Comparison of ENCODE assay signal across 1 cellular context in the genomic region with DNA sequence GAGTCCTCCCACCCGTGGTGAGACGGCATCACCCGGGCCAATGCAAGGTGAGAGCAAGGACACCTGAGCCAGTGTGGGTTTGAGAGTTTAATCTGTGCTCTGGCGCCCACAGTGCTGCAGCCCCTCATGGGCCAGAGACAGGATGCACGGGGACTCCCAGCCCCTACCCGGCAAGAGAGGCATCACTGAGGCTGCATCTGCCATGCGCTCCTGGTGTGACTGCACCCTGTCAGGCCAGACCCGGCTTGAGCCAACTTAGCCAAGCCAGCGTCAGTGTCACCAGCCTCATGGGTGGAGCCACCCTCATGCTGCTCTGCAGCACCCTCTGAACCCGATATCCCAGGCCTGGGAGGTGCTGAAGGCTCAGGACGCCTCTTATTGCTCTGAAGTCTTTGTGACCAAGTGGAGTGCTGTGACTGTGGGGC.
A peak's percentile ranks its signal among the peaks of the same experiment; 100 is the strongest.
TF ChIP-seq lines count a peak whose summit lies in the region.

No MANE protein-coding gene starts in this region.

TF ChIP-seq in HepG2, 621 proteins besides CTCF, POLR2A, EP300 and RAD21 (continues in another document):
- TF ChIP-seq, protein P1, sequence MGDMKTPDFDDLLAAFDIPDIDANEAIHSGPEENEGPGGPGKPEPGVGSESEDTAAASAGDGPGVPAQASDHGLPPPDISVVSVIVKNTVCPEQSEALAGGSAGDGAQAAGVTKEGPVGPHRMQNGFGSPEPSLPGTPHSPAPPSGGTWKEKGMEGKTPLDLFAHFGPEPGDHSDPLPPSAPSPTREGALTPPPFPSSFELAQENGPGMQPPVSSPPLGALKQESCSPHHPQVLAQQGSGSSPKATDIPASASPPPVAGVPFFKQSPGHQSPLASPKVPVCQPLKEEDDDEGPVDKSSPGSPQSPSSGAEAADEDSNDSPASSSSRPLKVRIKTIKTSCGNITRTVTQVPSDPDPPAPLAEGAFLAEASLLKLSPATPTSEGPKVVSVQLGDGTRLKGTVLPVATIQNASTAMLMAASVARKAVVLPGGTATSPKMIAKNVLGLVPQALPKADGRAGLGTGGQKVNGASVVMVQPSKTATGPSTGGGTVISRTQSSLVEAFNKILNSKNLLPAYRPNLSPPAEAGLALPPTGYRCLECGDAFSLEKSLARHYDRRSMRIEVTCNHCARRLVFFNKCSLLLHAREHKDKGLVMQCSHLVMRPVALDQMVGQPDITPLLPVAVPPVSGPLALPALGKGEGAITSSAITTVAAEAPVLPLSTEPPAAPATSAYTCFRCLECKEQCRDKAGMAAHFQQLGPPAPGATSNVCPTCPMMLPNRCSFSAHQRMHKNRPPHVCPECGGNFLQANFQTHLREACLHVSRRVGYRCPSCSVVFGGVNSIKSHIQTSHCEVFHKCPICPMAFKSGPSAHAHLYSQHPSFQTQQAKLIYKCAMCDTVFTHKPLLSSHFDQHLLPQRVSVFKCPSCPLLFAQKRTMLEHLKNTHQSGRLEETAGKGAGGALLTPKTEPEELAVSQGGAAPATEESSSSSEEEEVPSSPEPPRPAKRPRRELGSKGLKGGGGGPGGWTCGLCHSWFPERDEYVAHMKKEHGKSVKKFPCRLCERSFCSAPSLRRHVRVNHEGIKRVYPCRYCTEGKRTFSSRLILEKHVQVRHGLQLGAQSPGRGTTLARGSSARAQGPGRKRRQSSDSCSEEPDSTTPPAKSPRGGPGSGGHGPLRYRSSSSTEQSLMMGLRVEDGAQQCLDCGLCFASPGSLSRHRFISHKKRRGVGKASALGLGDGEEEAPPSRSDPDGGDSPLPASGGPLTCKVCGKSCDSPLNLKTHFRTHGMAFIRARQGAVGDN (CRISPR knock-in tag; IDR thresholded peaks at IDR 0.05): 0 out of 2 replicates have a peak, but pooled peaks have one; percentile 3
- TF ChIP-seq, protein P2, sequence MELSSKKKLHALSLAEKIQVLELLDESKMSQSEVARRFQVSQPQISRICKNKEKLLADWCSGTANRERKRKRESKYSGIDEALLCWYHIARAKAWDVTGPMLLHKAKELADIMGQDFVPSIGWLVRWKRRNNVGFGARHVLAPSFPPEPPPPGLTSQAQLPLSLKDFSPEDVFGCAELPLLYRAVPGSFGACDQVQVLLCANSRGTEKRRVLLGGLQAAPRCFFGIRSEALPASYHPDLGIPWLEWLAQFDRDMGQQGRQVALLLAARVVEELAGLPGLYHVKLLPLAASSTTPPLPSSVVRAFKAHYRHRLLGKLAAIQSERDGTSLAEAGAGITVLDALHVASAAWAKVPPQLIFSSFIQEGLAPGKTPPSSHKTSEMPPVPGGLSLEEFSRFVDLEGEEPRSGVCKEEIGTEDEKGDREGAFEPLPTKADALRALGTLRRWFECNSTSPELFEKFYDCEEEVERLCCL (CRISPR knock-in tag; IDR thresholded peaks at IDR 0.05; ENCODE audit: borderline replicate concordance): no peak
- no peak for TF ChIP-seq BHLHE40 (IDR thresholded peaks at IDR 0.05; ENCODE audit: low read length)
- TF ChIP-seq, protein P3, sequence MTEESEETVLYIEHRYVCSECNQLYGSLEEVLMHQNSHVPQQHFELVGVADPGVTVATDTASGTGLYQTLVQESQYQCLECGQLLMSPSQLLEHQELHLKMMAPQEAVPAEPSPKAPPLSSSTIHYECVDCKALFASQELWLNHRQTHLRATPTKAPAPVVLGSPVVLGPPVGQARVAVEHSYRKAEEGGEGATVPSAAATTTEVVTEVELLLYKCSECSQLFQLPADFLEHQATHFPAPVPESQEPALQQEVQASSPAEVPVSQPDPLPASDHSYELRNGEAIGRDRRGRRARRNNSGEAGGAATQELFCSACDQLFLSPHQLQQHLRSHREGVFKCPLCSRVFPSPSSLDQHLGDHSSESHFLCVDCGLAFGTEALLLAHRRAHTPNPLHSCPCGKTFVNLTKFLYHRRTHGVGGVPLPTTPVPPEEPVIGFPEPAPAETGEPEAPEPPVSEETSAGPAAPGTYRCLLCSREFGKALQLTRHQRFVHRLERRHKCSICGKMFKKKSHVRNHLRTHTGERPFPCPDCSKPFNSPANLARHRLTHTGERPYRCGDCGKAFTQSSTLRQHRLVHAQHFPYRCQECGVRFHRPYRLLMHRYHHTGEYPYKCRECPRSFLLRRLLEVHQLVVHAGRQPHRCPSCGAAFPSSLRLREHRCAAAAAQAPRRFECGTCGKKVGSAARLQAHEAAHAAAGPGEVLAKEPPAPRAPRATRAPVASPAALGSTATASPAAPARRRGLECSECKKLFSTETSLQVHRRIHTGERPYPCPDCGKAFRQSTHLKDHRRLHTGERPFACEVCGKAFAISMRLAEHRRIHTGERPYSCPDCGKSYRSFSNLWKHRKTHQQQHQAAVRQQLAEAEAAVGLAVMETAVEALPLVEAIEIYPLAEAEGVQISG (CRISPR knock-in tag; IDR thresholded peaks at IDR 0.05): no peak
- TF ChIP-seq, protein P4, sequence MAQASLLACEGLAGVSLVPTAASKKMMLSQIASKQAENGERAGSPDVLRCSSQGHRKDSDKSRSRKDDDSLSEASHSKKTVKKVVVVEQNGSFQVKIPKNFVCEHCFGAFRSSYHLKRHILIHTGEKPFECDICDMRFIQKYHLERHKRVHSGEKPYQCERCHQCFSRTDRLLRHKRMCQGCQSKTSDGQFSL (CRISPR knock-in tag; IDR thresholded peaks at IDR 0.05): no peak
- TF ChIP-seq ZNF124 (CRISPR knock-in tag; IDR thresholded peaks at IDR 0.05): no peak
- no peak for TF ChIP-seq RBM39 (IDR thresholded peaks at IDR 0.05; ENCODE audit: low read depth, low read length, poor library complexity, severe bottlenecking)
- TF ChIP-seq POLR2G (IDR thresholded peaks at IDR 0.05; ENCODE audit: low read depth, low read length): peak; percentile 58; the same call in 1 of the 2 replicates
- TF ChIP-seq AKAP8 (CRISPR knock-in tag; IDR thresholded peaks at IDR 0.05): peak; percentile 76; the same call in 1 of the 2 replicates
- no peak for TF ChIP-seq SIX4 (CRISPR knock-in tag; IDR thresholded peaks at IDR 0.05)
- TF ChIP-seq, protein P5, sequence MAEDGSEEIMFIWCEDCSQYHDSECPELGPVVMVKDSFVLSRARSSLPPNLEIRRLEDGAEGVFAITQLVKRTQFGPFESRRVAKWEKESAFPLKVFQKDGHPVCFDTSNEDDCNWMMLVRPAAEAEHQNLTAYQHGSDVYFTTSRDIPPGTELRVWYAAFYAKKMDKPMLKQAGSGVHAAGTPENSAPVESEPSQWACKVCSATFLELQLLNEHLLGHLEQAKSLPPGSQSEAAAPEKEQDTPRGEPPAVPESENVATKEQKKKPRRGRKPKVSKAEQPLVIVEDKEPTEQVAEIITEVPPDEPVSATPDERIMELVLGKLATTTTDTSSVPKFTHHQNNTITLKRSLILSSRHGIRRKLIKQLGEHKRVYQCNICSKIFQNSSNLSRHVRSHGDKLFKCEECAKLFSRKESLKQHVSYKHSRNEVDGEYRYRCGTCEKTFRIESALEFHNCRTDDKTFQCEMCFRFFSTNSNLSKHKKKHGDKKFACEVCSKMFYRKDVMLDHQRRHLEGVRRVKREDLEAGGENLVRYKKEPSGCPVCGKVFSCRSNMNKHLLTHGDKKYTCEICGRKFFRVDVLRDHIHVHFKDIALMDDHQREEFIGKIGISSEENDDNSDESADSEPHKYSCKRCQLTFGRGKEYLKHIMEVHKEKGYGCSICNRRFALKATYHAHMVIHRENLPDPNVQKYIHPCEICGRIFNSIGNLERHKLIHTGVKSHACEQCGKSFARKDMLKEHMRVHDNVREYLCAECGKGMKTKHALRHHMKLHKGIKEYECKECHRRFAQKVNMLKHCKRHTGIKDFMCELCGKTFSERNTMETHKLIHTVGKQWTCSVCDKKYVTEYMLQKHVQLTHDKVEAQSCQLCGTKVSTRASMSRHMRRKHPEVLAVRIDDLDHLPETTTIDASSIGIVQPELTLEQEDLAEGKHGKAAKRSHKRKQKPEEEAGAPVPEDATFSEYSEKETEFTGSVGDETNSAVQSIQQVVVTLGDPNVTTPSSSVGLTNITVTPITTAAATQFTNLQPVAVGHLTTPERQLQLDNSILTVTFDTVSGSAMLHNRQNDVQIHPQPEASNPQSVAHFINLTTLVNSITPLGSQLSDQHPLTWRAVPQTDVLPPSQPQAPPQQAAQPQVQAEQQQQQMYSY (CRISPR knock-in tag; IDR thresholded peaks at IDR 0.05): no peak
- TF ChIP-seq ZNF75D (CRISPR knock-in tag; IDR thresholded peaks at IDR 0.05; ENCODE audit: borderline replicate concordance): no peak
- TF ChIP-seq, protein P6, sequence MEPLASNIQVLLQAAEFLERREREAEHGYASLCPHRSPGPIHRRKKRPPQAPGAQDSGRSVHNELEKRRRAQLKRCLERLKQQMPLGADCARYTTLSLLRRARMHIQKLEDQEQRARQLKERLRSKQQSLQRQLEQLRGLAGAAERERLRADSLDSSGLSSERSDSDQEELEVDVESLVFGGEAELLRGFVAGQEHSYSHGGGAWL (CRISPR knock-in tag; IDR thresholded peaks at IDR 0.05): no peak
- TF ChIP-seq, protein P7, sequence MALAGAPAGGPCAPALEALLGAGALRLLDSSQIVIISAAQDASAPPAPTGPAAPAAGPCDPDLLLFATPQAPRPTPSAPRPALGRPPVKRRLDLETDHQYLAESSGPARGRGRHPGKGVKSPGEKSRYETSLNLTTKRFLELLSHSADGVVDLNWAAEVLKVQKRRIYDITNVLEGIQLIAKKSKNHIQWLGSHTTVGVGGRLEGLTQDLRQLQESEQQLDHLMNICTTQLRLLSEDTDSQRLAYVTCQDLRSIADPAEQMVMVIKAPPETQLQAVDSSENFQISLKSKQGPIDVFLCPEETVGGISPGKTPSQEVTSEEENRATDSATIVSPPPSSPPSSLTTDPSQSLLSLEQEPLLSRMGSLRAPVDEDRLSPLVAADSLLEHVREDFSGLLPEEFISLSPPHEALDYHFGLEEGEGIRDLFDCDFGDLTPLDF (CRISPR knock-in tag; IDR thresholded peaks at IDR 0.05): no peak
- TF ChIP-seq MED8 (CRISPR knock-in tag; IDR thresholded peaks at IDR 0.05; ENCODE audit: insufficient replicate concordance): no peak
- peak; percentile 92 for TF ChIP-seq AGO2 (optimal IDR thresholded peaks at IDR 0.05; ENCODE audit: low read depth, low read length)
- no peak for TF ChIP-seq ADNP (CRISPR knock-in tag; IDR thresholded peaks at IDR 0.05)
- no peak for TF ChIP-seq ZNF264 (CRISPR knock-in tag; IDR thresholded peaks at IDR 0.05)
- TF ChIP-seq, protein P8, sequence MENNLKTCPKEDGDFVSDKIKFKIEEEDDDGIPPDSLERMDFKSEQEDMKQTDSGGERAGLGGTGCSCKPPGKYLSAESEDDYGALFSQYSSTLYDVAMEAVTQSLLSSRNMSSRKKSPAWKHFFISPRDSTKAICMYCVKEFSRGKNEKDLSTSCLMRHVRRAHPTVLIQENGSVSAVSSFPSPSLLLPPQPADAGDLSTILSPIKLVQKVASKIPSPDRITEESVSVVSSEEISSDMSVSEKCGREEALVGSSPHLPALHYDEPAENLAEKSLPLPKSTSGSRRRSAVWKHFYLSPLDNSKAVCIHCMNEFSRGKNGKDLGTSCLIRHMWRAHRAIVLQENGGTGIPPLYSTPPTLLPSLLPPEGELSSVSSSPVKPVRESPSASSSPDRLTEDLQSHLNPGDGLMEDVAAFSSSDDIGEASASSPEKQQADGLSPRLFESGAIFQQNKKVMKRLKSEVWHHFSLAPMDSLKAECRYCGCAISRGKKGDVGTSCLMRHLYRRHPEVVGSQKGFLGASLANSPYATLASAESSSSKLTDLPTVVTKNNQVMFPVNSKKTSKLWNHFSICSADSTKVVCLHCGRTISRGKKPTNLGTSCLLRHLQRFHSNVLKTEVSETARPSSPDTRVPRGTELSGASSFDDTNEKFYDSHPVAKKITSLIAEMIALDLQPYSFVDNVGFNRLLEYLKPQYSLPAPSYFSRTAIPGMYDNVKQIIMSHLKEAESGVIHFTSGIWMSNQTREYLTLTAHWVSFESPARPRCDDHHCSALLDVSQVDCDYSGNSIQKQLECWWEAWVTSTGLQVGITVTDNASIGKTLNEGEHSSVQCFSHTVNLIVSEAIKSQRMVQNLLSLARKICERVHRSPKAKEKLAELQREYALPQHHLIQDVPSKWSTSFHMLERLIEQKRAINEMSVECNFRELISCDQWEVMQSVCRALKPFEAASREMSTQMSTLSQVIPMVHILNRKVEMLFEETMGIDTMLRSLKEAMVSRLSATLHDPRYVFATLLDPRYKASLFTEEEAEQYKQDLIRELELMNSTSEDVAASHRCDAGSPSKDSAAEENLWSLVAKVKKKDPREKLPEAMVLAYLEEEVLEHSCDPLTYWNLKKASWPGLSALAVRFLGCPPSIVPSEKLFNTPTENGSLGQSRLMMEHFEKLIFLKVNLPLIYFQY (CRISPR knock-in tag; IDR thresholded peaks at IDR 0.05; ENCODE audit: borderline replicate concordance): no peak
- peak; percentile 27 for TF ChIP-seq AGO1 (IDR thresholded peaks at IDR 0.05; ENCODE audit: low read depth, low read length, poor library complexity, severe bottlenecking)
- no peak for TF ChIP-seq SPEN (CRISPR knock-in tag; IDR thresholded peaks at IDR 0.05; ENCODE audit: low read depth)
- TF ChIP-seq, protein P9, sequence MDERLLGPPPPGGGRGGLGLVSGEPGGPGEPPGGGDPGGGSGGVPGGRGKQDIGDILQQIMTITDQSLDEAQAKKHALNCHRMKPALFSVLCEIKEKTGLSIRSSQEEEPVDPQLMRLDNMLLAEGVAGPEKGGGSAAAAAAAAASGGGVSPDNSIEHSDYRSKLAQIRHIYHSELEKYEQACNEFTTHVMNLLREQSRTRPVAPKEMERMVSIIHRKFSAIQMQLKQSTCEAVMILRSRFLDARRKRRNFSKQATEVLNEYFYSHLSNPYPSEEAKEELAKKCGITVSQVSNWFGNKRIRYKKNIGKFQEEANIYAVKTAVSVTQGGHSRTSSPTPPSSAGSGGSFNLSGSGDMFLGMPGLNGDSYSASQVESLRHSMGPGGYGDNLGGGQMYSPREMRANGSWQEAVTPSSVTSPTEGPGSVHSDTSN (CRISPR knock-in tag; IDR thresholded peaks at IDR 0.05): no peak
- no peak for TF ChIP-seq PAWR (CRISPR knock-in tag; IDR thresholded peaks at IDR 0.05; ENCODE audit: borderline replicate concordance)
- TF ChIP-seq, protein P10, sequence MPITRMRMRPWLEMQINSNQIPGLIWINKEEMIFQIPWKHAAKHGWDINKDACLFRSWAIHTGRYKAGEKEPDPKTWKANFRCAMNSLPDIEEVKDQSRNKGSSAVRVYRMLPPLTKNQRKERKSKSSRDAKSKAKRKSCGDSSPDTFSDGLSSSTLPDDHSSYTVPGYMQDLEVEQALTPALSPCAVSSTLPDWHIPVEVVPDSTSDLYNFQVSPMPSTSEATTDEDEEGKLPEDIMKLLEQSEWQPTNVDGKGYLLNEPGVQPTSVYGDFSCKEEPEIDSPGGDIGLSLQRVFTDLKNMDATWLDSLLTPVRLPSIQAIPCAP (CRISPR knock-in tag; IDR thresholded peaks at IDR 0.05; ENCODE audit: low read depth): no peak
- no peak for TF ChIP-seq MTF2 (CRISPR knock-in tag; IDR thresholded peaks at IDR 0.05; ENCODE audit: borderline replicate concordance)
- TF ChIP-seq BORCS8-MEF2B (CRISPR knock-in tag; IDR thresholded peaks at IDR 0.05): 0 out of 2 replicates have a peak, but pooled peaks have one; percentile 41
